Comparison of ENCODE assay signal across 9 cellular contexts in the genomic region with DNA sequence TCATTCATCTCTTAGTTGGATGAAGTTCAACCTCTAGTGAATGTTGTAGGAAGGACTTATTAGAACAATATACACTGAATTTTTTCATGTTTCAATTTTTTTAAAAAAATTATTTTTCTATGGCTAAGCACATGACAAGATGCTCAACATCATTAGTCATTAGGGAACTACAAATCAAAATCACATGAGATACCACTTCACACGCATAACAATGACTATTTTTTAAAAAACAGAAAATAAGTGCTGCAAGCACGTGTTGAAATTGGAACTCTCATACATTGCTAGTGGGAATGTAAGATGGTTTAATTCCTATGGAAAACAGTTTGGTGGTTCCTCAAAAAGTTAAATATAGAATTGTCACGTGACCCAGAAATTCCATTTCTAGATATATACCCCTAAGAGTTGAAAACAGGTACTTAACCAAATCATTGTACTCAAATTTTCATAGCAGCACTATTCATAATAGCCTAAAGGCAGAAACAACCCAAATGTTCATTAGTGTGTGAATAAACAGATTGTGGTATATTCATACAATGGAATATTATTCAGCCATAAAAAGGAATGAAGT.
"Had no signal": no experiment of that assay in that cellular context is flagged by ENCODE, and none has a peak within 500 bp of the region (broad histone marks: within the 10 kb centered on the region; RNA-seq: fewer than 3 reads in every experiment).

No MANE protein-coding gene starts in this region.

- ATAC-seq: HCT116 had no signal

- H3K27ac Mint-ChIP-seq: HFFc6 had no signal

- H3K4me1 ChIP-seq: HAP-1 had no signal

- H3K4me3 ChIP-seq: GM23248, HAP-1 had no signal

- DNase-seq: GM23248, GOT3, H7, HFFc6, IMR-90, KBM-7 had no signal

- H3K27ac ChIP-seq: GM23248, HL-60 had no signal

- H3K9me3 Mint-ChIP-seq: HFFc6 had no signal

- H3K36me3 ChIP-seq: HAP-1 had no signal

- H3K9me3 ChIP-seq: HAP-1 had no signal

- H3K4me3 Mint-ChIP-seq: HFFc6 had no signal

- H2AFZ ChIP-seq: GM23248 had no signal

- H3K9ac ChIP-seq: GM23248 had no signal
